1 cellular context compared by ENCODE assay signal in genomic region chr19:6719540-6719861, GRCh38.
TF ChIP-seq lines count a peak whose summit lies in the region.

No MANE protein-coding gene starts in this region.

TF ChIP-seq in HepG2, 621 proteins besides CTCF, POLR2A, EP300 and RAD21:
- TF ChIP-seq CBX2 (IDR thresholded peaks at IDR 0.05; ENCODE audit: low read depth, low read length): no peak
- no peak for TF ChIP-seq CBX2 (CRISPR knock-in tag; IDR thresholded peaks at IDR 0.05; ENCODE audit: low read depth)
- TF ChIP-seq SATB2 (CRISPR knock-in tag; IDR thresholded peaks at IDR 0.05): peak; percentile 77; the same call in 1 of the 2 replicates
- 0 out of 2 replicates have a peak, but pooled peaks have one; percentile 89 for TF ChIP-seq PAF1 (CRISPR knock-in tag; IDR thresholded peaks at IDR 0.05)
- TF ChIP-seq ZBTB26 (CRISPR knock-in tag; IDR thresholded peaks at IDR 0.05; ENCODE audit: borderline replicate concordance): 0 out of 2 replicates have a peak, but pooled peaks have one; percentile 1
- 0 out of 2 replicates have a peak, but pooled peaks have one; percentile 52 for TF ChIP-seq ZNF275 (CRISPR knock-in tag; IDR thresholded peaks at IDR 0.05; ENCODE audit: borderline replicate concordance)
- TF ChIP-seq MAFG (CRISPR knock-in tag; IDR thresholded peaks at IDR 0.05): 0 out of 2 replicates have a peak, but pooled peaks have one; percentile 1
- peak; percentile 74 for TF ChIP-seq HDAC1 (CRISPR knock-in tag; IDR thresholded peaks at IDR 0.05)
- 0 out of 2 replicates have a peak, but pooled peaks have one; percentile 27 for TF ChIP-seq BRCA1 (CRISPR knock-in tag; IDR thresholded peaks at IDR 0.05)
- TF ChIP-seq HDAC2 (CRISPR knock-in tag; IDR thresholded peaks at IDR 0.05): no peak
- no peak for TF ChIP-seq CEBPB (IDR thresholded peaks at IDR 0.05; ENCODE audit: borderline replicate concordance, low read depth, low read length)
- TF ChIP-seq ZNF558 (CRISPR knock-in tag; IDR thresholded peaks at IDR 0.05; ENCODE audit: borderline replicate concordance): 0 out of 2 replicates have a peak, but pooled peaks have one; percentile 8
- TF ChIP-seq ZFP91 (CRISPR knock-in tag; IDR thresholded peaks at IDR 0.05; ENCODE audit: borderline replicate concordance): 0 out of 2 replicates have a peak, but pooled peaks have one; percentile 57
- 0 out of 2 replicates have a peak, but pooled peaks have one; percentile 35 for TF ChIP-seq ZFX (CRISPR knock-in tag; IDR thresholded peaks at IDR 0.05; ENCODE audit: low read depth)
- no peak for TF ChIP-seq CCDC6 (CRISPR knock-in tag; IDR thresholded peaks at IDR 0.05)
- TF ChIP-seq ZNF605 (CRISPR knock-in tag; IDR thresholded peaks at IDR 0.05): peak; percentile 51
- TF ChIP-seq GPN1 (CRISPR knock-in tag; IDR thresholded peaks at IDR 0.05; ENCODE audit: borderline replicate concordance): no peak
- 0 out of 2 replicates have a peak, but pooled peaks have one; percentile 41 for TF ChIP-seq ZNF879 (CRISPR knock-in tag; IDR thresholded peaks at IDR 0.05)
- no peak for TF ChIP-seq THRA (CRISPR knock-in tag; IDR thresholded peaks at IDR 0.05; ENCODE audit: borderline replicate concordance)
- no peak for TF ChIP-seq HNRNPLL (IDR thresholded peaks at IDR 0.05; ENCODE audit: low read depth, low read length, poor library complexity, severe bottlenecking)
- peak; percentile 65; the same call in 1 of the 2 replicates for TF ChIP-seq ZNF687 (CRISPR knock-in tag; IDR thresholded peaks at IDR 0.05)
- TF ChIP-seq ZNF496 (CRISPR knock-in tag; IDR thresholded peaks at IDR 0.05; ENCODE audit: insufficient replicate concordance): no peak
- no peak for TF ChIP-seq ZNF101 (CRISPR knock-in tag; IDR thresholded peaks at IDR 0.05; ENCODE audit: borderline replicate concordance, low read depth)
- TF ChIP-seq SRSF4 (IDR thresholded peaks at IDR 0.05; ENCODE audit: low read depth, low read length, poor library complexity, severe bottlenecking): no peak
- TF ChIP-seq ZNF616 (CRISPR knock-in tag; IDR thresholded peaks at IDR 0.05; ENCODE audit: low read depth): no peak
- TF ChIP-seq ZBTB44 (CRISPR knock-in tag; IDR thresholded peaks at IDR 0.05): no peak
- 0 out of 2 replicates have a peak, but pooled peaks have one; percentile 61 for TF ChIP-seq NKX3-1 (CRISPR knock-in tag; IDR thresholded peaks at IDR 0.05)
- peak; percentile 70 for TF ChIP-seq POLR2G (IDR thresholded peaks at IDR 0.05; ENCODE audit: low read depth, low read length)
- 0 out of 2 replicates have a peak, but pooled peaks have one; percentile 23 for TF ChIP-seq ZNF878 (CRISPR knock-in tag; IDR thresholded peaks at IDR 0.05)
- 0 out of 2 replicates have a peak, but pooled peaks have one; percentile 36 for TF ChIP-seq ZFP36L1 (CRISPR knock-in tag; IDR thresholded peaks at IDR 0.05)
- TF ChIP-seq ZNF232 (CRISPR knock-in tag; IDR thresholded peaks at IDR 0.05; ENCODE audit: borderline replicate concordance): 0 out of 2 replicates have a peak, but pooled peaks have one; percentile 26
- TF ChIP-seq GZF1 (CRISPR knock-in tag; IDR thresholded peaks at IDR 0.05): peak; percentile 18; the same call in 1 of the 2 replicates
- no peak for TF ChIP-seq IKZF4 (CRISPR knock-in tag; IDR thresholded peaks at IDR 0.05; ENCODE audit: borderline replicate concordance, low read depth, not compliant biosample characterization)
- no peak for TF ChIP-seq FOXJ3 (CRISPR knock-in tag; IDR thresholded peaks at IDR 0.05; ENCODE audit: borderline replicate concordance)
- TF ChIP-seq SIN3A (IDR thresholded peaks at IDR 0.05; ENCODE audit: borderline replicate concordance, low read depth, low read length): no peak
- no peak for TF ChIP-seq ZNF256 (CRISPR knock-in tag; conservative IDR thresholded peaks at IDR 0.05)
- 0 out of 2 replicates have a peak, but pooled peaks have one; percentile 5 for TF ChIP-seq AHR (CRISPR knock-in tag; IDR thresholded peaks at IDR 0.05)
- peak; percentile 90 for TF ChIP-seq HNRNPH1 (optimal IDR thresholded peaks at IDR 0.05; ENCODE audit: low read depth, low read length)
- no peak for TF ChIP-seq ZNF317 (CRISPR knock-in tag; IDR thresholded peaks at IDR 0.05)
- no peak for TF ChIP-seq CBX1 (IDR thresholded peaks at IDR 0.05; ENCODE audit: low read depth)
- TF ChIP-seq SALL2 (CRISPR knock-in tag; IDR thresholded peaks at IDR 0.05): peak; percentile 69; the same call in 1 of the 2 replicates
- 0 out of 2 replicates have a peak, but pooled peaks have one; percentile 4 for TF ChIP-seq TRIM24 (CRISPR knock-in tag; IDR thresholded peaks at IDR 0.05)
- TF ChIP-seq HOXD1 (CRISPR knock-in tag; IDR thresholded peaks at IDR 0.05): 0 out of 2 replicates have a peak, but pooled peaks have one; percentile 5
- no peak for TF ChIP-seq ETV6 (CRISPR knock-in tag; conservative IDR thresholded peaks at IDR 0.05)
- 0 out of 2 replicates have a peak, but pooled peaks have one; percentile 5 for TF ChIP-seq ATF2 (CRISPR knock-in tag; IDR thresholded peaks at IDR 0.05)
- TF ChIP-seq RBFOX2 (IDR thresholded peaks at IDR 0.05; ENCODE audit: low read depth, low read length): peak; percentile 73
- no peak for TF ChIP-seq ZNF556 (CRISPR knock-in tag; IDR thresholded peaks at IDR 0.05; ENCODE audit: borderline replicate concordance)
- TF ChIP-seq ZNF431 (CRISPR knock-in tag; IDR thresholded peaks at IDR 0.05; ENCODE audit: borderline replicate concordance, low read depth): 0 out of 2 replicates have a peak, but pooled peaks have one; percentile 30
- peak; percentile 7; the same call in 1 of the 2 replicates for TF ChIP-seq KMT2A (CRISPR knock-in tag; IDR thresholded peaks at IDR 0.05)
- no peak for TF ChIP-seq NAIF1 (CRISPR knock-in tag; IDR thresholded peaks at IDR 0.05; ENCODE audit: borderline replicate concordance)
- TF ChIP-seq KDM5B (CRISPR knock-in tag; IDR thresholded peaks at IDR 0.05; ENCODE audit: borderline replicate concordance): peak; percentile 16; the same call in 1 of the 2 replicates
- peak; percentile 72 for TF ChIP-seq ZNF414 (CRISPR knock-in tag; IDR thresholded peaks at IDR 0.05)
- TF ChIP-seq ZNF720 (CRISPR knock-in tag; IDR thresholded peaks at IDR 0.05): no peak
- TF ChIP-seq ZNF776 (CRISPR knock-in tag; IDR thresholded peaks at IDR 0.05): 0 out of 2 replicates have a peak, but pooled peaks have one; percentile 45
- no peak for TF ChIP-seq ZNF891 (CRISPR knock-in tag; IDR thresholded peaks at IDR 0.05)
TF ChIP-seq in HepG2: peak in this region for 31.
